34 cellular contexts compared by ENCODE assay signal in the genomic region with DNA sequence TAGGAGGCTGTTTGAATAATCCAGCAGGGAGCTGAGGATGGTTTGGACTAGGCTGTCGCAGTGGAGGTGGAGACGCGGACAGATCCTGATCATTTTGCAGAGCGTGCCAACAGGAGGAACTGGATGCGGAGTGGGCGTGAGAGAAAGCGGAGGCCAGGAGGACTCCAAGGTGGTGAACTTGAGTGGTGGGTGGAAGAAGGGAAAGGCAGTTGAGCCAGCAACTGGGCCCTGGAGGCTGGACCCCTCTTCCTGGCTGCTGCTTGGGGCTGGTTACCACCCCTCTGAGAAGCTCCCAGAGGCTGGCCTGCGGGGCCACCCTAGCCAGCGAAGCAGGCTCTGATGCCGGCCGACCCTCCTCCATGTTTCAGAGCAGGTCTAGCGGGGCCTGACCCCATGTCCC. TPM values are rescaled to one million over a fixed set of nuclear protein-coding genes. Genes with fewer than 3 reads are reported as not detected.
"Had no signal": no experiment of that assay in that cellular context is flagged by ENCODE, and none has a peak within 500 bp of the region (broad histone marks: within the 10 kb centered on the region; RNA-seq: fewer than 3 reads in every experiment).

No MANE protein-coding gene starts in this region.

- H3K27ac ChIP-seq: adrenal gland, body of pancreas, brain microvascular endothelial cell, breast epithelium, VCaP had no signal

- FAIRE-seq: astrocyte, TTC549 had no signal

- H3K9me3 ChIP-seq: adrenal gland, body of pancreas, breast epithelium had no signal

- H3K4me3 ChIP-seq: adrenal gland, body of pancreas, breast epithelium had no signal

- H3K27me3 ChIP-seq: body of pancreas, brain microvascular endothelial cell, breast epithelium had no signal

- ATAC-seq: activated CD8-positive, alpha-beta T cell treated with anti-CD3 and anti-CD28 coated beads for 36 hours; activated naive CD4-positive, alpha-beta T cell treated with anti-CD3 and anti-CD28 coated beads, Interleukin-2, amount 50 U/mL, for 72 hours; activated T-cell treated with anti-CD3 and anti-CD28 coated beads, Interleukin-2, amount 50 U/mL, for 4 hours; activated T-cell treated with anti-CD3 and anti-CD28 coated beads, Interleukin-2, amount 50 U/mL, for 72 hours; activated T-helper 17 cell treated with anti-CD3 and anti-CD28 coated beads, Interleukin-2, amount 50 U/mL, for 72 hours; body of pancreas had no signal

- DNase-seq: activated B cell treated with CpG ODN at 0.5 μM for 24 hours; activated CD4-positive, alpha-beta memory T cell treated with anti-CD3 and anti-CD28 coated beads for 36 hours; activated CD4-positive, alpha-beta T cell treated with anti-CD3 and anti-CD28 coated beads for 48 hours; activated CD4-positive, alpha-beta T cell treated with anti-CD3 and anti-CD28 coated beads, Interleukin-2, amount 10 ng/mL, durations not matched to agents 7 days and 5 days; activated CD4-positive, CD25-positive, alpha-beta regulatory T cell treated with anti-CD3 and anti-CD28 coated beads, Interleukin-2, amount 50 U/mL, for 72 hours; activated CD8-positive, alpha-beta memory T cell treated with anti-CD3 and anti-CD28 coated beads, Interleukin-2, amount 50 U/mL, for 4 hours; activated CD8-positive, alpha-beta T cell treated with anti-CD3 and anti-CD28 coated beads for 36 hours; activated effector memory CD4-positive, alpha-beta T cell treated with anti-CD3 and anti-CD28 coated beads, Interleukin-2, amount 50 U/mL, for 16 hours; activated gamma-delta T cell treated with Interleukin-2 at 50 U/mL for 16 hours; activated naive CD4-positive, alpha-beta T cell; activated naive CD4-positive, alpha-beta T cell treated with anti-CD3 and anti-CD28 coated beads for 36 hours; activated naive CD4-positive, alpha-beta T cell treated with anti-CD3 and anti-CD28 coated beads, Interleukin-2, amount 50 U/mL, for 16 hours; activated naive CD8-positive, alpha-beta T cell treated with anti-CD3 and anti-CD28 coated beads for 36 hours; activated T-cell treated with anti-CD3 and anti-CD28 coated beads for 4 hours; activated T-cell treated with anti-CD3 and anti-CD28 coated beads, Interleukin-2, amount 50 U/mL, for 1 hour; activated T-cell treated with anti-CD3 and anti-CD28 coated beads, Interleukin-2, amount 50 U/mL, for 4 hours; activated T-cell treated with anti-CD3 and anti-CD28 coated beads, Interleukin-2, amount 50 U/mL, for 72 hours; adrenal gland; amniotic stem cell; aorta; body of pancreas; brain microvascular endothelial cell; central memory CD4-positive, alpha-beta T cell; T-helper 1 cell; T-helper 2 cell; T-helper 9 cell had no signal

- H3K36me3 ChIP-seq: adrenal gland, brain microvascular endothelial cell, breast epithelium had no signal

- H3K4me1 ChIP-seq: adrenal gland had no signal

RNA-seq across cellular contexts. Expression of a gene that starts 56.8 kb away (rescaled TPM):
- total RNA-seq: activated CD4-positive, alpha-beta memory T cell treated with anti-CD3 and anti-CD28 coated beads for 36 hours; activated CD4-positive, alpha-beta T cell treated with anti-CD3 and anti-CD28 coated beads, Interleukin-2, amount 10 ng/mL, durations not matched to agents 7 days and 5 days; activated CD8-positive, alpha-beta memory T cell treated with anti-CD3 and anti-CD28 coated beads for 36 hours; activated CD8-positive, alpha-beta T cell treated with anti-CD3 and anti-CD28 coated beads for 36 hours; activated T-helper 1 cell treated with anti-CD3 and anti-CD28 coated beads, Interleukin-12 subunit alpha, Interleukin-12 subunit beta, Interleukin-2, Interleukin-4 antibody, amounts not matched to agents 30 ng/mL and 10 ng/mL and 1 ng/mL, durations not matched to agents 14 hours and 24 hours and 36 hours; activated T-helper 17 cell treated with anti-CD3 and anti-CD28 coated beads, Interleukin-2, amount 50 U/mL, for 72 hours; adrenal gland had no signal
- polyA plus RNA-seq: adrenal gland, aorta had no signal
